In the genomic region with DNA sequence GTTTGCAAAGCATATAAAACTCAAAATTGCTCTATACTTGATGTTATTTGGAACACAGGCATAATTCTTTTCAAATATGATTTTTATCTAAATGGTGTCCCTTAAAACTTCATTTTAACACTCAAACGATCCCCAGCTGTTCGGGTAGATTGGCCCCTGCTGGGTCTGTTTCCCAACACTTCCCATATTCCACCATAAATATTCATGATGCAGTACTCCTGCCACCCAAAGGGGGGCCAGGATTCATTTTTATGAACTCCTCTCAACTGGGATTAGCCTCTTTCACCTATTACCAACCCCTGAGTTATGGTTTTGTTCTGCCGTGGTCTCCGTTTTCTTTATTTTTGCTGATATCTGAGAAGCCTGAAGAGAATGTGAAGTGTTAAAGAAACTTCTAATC, we compare ENCODE assay signal across 15 cellular contexts.
A peak's percentile ranks its signal among the peaks of the same experiment; 100 is the strongest.
DNase-seq lines count a peak whose midpoint lies in the region; ATAC-seq and TF ChIP-seq lines count a peak whose summit lies in the region.
"Had no signal": no experiment of that assay in that cellular context is flagged by ENCODE, and none has a peak within 500 bp of the region (broad histone marks: within the 10 kb centered on the region; RNA-seq: fewer than 3 reads in every experiment).

No MANE protein-coding gene starts in this region.

- no peak for ATAC-seq in activated CD8-positive, alpha-beta T cell treated with anti-CD3 and anti-CD28 coated beads, Interleukin-2, amount 10 ng/mL, durations not matched to agents 7 days and 5 days
- ATAC-seq: activated naive CD4-positive, alpha-beta T cell treated with anti-CD3 and anti-CD28 coated beads, Interleukin-2, amount 50 U/mL, for 72 hours; Right ventricle myocardium inferior had no signal

- no peaks in the 10 kb centered on the region for H3F3A ChIP-seq in Loucy (ENCODE audit: low read depth)

- H3K9me3 ChIP-seq in Loucy (ENCODE audit: insufficient read depth, low read depth, low read length): no peaks in the 10 kb centered on the region

- no peaks in the 10 kb centered on the region for H3K79me2 ChIP-seq in Loucy (ENCODE audit: insufficient read depth, low read length)
- H3K79me2 ChIP-seq: parathyroid adenoma had no signal

- no peaks in the 10 kb centered on the region for H4K20me1 ChIP-seq in Loucy (ENCODE audit: insufficient read depth, low read length, poor library complexity, severe bottlenecking)

- H3K9me2 ChIP-seq in Loucy (replicated peaks; ENCODE audit: low read depth, low read length): no peaks in the 10 kb centered on the region

- DNase-seq in DMS53 (lab: John Stamatoyannopoulos, UW) (peak; percentile 9), DMS53 treated with DMSO at 0.1 percent for 48 hours (lab: John Stamatoyannopoulos, UW; ENCODE audit: unreplicated experiment) (no peak), chondrocyte (ENCODE audit: low spot score) (no peak), neural crest cell (ENCODE audit: low read depth, low spot score) (no peak), T-helper 1 cell (no peak), GM20000 (ENCODE audit: low spot score) (no peak)
- DNase-seq in activated CD8-positive, alpha-beta T cell treated with anti-CD3 and anti-CD28 coated beads, Interleukin-2, amount 10 ng/mL, durations not matched to agents 7 days and 5 days: no peak
- DNase-seq: activated CD8-positive, alpha-beta memory T cell treated with anti-CD3 and anti-CD28 coated beads, Interleukin-2, amount 50 U/mL, for 4 hours; Calu3; MV-4-11; NCI-H510A treated with DMSO at 0.1 percent for 48 hours had no signal

- H3K9me3 Mint-ChIP-seq in chondrocyte (ENCODE audit: low read depth) (peaks cover 20% of the 10 kb centered on the region), neural crest cell (peaks cover 5% of the 10 kb centered on the region)
- no peaks in the 10 kb centered on the region for H3K9me3 Mint-ChIP-seq in activated CD8-positive, alpha-beta T cell treated with anti-CD3 and anti-CD28 coated beads, Interleukin-2, amount 10 ng/mL, durations not matched to agents 7 days and 5 days (ENCODE audit: insufficient read depth)

- no peak overlapping the region for H2AFZ ChIP-seq in Loucy (ENCODE audit: low read length)
- H2AFZ ChIP-seq: parathyroid adenoma had no signal

- H3K4me3 ChIP-seq in Loucy (ENCODE audit: low read length, poor library complexity, severe bottlenecking): no peak overlapping the region

- no peaks in the 10 kb centered on the region for H3K4me1 ChIP-seq in Loucy (ENCODE audit: insufficient read depth, low read length, poor library complexity, severe bottlenecking)
- H3K4me1 ChIP-seq: parathyroid adenoma had no signal

- TF ChIP-seq CTCF in Loucy (conservative IDR thresholded peaks at IDR 0.05; ENCODE audit: low read length) (peak; percentile 39), chondrocyte (IDR thresholded peaks at IDR 0.05) (peak; percentile 33), neural crest cell (conservative IDR thresholded peaks at IDR 0.05) (peak; percentile 33), GM20000 (IDR thresholded peaks at IDR 0.05; ENCODE audit: extremely low read depth, missing control alignments) (no peak)

- H3K4me3 Mint-ChIP-seq in chondrocyte (ENCODE audit: unreplicated experiment) (no peak overlapping the region), neural crest cell (no peak overlapping the region)
- no peak overlapping the region for H3K4me3 Mint-ChIP-seq in activated CD8-positive, alpha-beta T cell treated with anti-CD3 and anti-CD28 coated beads, Interleukin-2, amount 10 ng/mL, durations not matched to agents 7 days and 5 days

- no peaks in the 10 kb centered on the region for H3K36me3 ChIP-seq in Loucy (ENCODE audit: insufficient read depth, low read length)

- POLR2A ChIA-PET in activated CD8-positive, alpha-beta T cell treated with anti-CD3 and anti-CD28 coated beads, Interleukin-2, amount 10 ng/mL, durations not matched to agents 7 days and 5 days (lab: Charles Lee): no interaction called here

- H3K4me2 ChIP-seq in Loucy (ENCODE audit: low read depth, low read length, poor library complexity, severe bottlenecking): no peak overlapping the region

- H3K27ac Mint-ChIP-seq in chondrocyte (ENCODE audit: unreplicated experiment): no peak overlapping the region
- no peak overlapping the region for H3K27ac Mint-ChIP-seq in neural crest cell (ENCODE audit: unreplicated experiment)
- no peak overlapping the region for H3K27ac Mint-ChIP-seq in activated CD8-positive, alpha-beta T cell treated with anti-CD3 and anti-CD28 coated beads, Interleukin-2, amount 10 ng/mL, durations not matched to agents 7 days and 5 days
- H3K27ac Mint-ChIP-seq: activated naive CD4-positive, alpha-beta T cell treated with anti-CD3 and anti-CD28 coated beads, Interleukin-2, amount 50 U/mL, for 72 hours had no signal

- H3K4me1 Mint-ChIP-seq in chondrocyte (ENCODE audit: low read depth): no peaks in the 10 kb centered on the region
- no peaks in the 10 kb centered on the region for H3K4me1 Mint-ChIP-seq in neural crest cell
- no peaks in the 10 kb centered on the region for H3K4me1 Mint-ChIP-seq in activated CD8-positive, alpha-beta T cell treated with anti-CD3 and anti-CD28 coated beads, Interleukin-2, amount 10 ng/mL, durations not matched to agents 7 days and 5 days (ENCODE audit: low read depth)

- H3K27me3 Mint-ChIP-seq in chondrocyte (ENCODE audit: low read depth) (peaks cover 1% of the 10 kb centered on the region), neural crest cell (ENCODE audit: low read depth) (peaks cover 3% of the 10 kb centered on the region)
- H3K27me3 Mint-ChIP-seq in activated CD8-positive, alpha-beta T cell treated with anti-CD3 and anti-CD28 coated beads, Interleukin-2, amount 10 ng/mL, durations not matched to agents 7 days and 5 days (ENCODE audit: low read depth): peaks cover 2% of the 10 kb centered on the region

- H3K36me3 Mint-ChIP-seq in chondrocyte (ENCODE audit: low read depth) (no peaks in the 10 kb centered on the region), neural crest cell (ENCODE audit: low read depth) (no peaks in the 10 kb centered on the region)
- H3K36me3 Mint-ChIP-seq in activated CD8-positive, alpha-beta T cell treated with anti-CD3 and anti-CD28 coated beads, Interleukin-2, amount 10 ng/mL, durations not matched to agents 7 days and 5 days (ENCODE audit: low read depth): no peaks in the 10 kb centered on the region
- H3K36me3 Mint-ChIP-seq: activated naive CD4-positive, alpha-beta T cell treated with anti-CD3 and anti-CD28 coated beads, Interleukin-2, amount 50 U/mL, for 72 hours had no signal

- no peaks in the 10 kb centered on the region for H3K27me3 ChIP-seq in Loucy (ENCODE audit: insufficient read depth, low read length, poor library complexity, severe bottlenecking)

- CTCF ChIA-PET in activated CD8-positive, alpha-beta T cell treated with anti-CD3 and anti-CD28 coated beads, Interleukin-2, amount 10 ng/mL, durations not matched to agents 7 days and 5 days (lab: Charles Lee): no interaction called here

- H3K9ac ChIP-seq in Loucy (ENCODE audit: low read depth, low read length, poor library complexity, severe bottlenecking): no peak overlapping the region
- H3K9ac ChIP-seq: parathyroid adenoma had no signal
